Comparison of ENCODE assay signal across 1 cellular context in the genomic region with DNA sequence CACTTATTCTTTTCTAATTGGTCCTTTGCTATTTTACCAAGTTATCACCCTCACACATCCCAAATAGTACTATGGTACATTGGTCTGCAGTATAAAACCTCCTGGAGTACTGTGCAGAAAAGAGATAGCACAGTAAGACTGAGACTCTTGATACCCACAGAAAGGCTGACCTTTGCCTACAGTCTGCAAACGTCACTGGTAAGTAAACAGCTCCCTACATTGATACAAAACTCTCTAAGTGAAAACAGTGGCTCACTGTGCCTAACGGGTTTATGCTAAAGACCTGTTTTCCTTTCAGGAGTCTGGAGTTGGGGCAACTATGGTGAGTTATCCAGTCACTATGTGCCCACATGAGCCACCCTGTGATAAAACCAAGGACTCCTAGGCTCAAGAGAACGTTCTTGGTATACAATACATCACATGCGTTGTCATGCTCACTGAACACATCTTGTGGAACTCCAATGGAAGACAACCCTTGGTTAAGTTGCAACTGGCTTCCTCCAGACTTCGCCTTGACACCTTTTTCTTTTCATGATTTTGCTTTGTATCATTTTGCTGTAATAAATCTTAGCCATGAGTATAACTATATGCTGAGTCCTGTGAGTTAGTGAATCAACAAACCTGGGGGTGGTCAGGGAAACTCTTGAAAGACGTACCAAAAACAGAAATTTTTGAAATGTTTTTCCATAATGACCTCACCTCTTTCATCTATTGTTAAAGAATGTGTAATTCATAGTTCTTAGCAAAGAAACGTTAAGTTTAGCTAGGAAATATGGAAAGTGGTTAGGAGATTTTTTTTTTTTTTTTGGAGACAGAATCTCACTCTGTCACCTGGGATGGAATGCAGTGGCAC.
TF ChIP-seq lines count a peak whose summit lies in the region.

No MANE protein-coding gene starts in this region.

TF ChIP-seq in liver, 16 proteins besides CTCF, POLR2A, EP300 and RAD21 (continued from another document):
- TF ChIP-seq, protein P1, sequence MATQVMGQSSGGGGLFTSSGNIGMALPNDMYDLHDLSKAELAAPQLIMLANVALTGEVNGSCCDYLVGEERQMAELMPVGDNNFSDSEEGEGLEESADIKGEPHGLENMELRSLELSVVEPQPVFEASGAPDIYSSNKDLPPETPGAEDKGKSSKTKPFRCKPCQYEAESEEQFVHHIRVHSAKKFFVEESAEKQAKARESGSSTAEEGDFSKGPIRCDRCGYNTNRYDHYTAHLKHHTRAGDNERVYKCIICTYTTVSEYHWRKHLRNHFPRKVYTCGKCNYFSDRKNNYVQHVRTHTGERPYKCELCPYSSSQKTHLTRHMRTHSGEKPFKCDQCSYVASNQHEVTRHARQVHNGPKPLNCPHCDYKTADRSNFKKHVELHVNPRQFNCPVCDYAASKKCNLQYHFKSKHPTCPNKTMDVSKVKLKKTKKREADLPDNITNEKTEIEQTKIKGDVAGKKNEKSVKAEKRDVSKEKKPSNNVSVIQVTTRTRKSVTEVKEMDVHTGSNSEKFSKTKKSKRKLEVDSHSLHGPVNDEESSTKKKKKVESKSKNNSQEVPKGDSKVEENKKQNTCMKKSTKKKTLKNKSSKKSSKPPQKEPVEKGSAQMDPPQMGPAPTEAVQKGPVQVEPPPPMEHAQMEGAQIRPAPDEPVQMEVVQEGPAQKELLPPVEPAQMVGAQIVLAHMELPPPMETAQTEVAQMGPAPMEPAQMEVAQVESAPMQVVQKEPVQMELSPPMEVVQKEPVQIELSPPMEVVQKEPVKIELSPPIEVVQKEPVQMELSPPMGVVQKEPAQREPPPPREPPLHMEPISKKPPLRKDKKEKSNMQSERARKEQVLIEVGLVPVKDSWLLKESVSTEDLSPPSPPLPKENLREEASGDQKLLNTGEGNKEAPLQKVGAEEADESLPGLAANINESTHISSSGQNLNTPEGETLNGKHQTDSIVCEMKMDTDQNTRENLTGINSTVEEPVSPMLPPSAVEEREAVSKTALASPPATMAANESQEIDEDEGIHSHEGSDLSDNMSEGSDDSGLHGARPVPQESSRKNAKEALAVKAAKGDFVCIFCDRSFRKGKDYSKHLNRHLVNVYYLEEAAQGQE (IDR thresholded peaks at IDR 0.05): peak; percentile 33
